In the genomic region with DNA sequence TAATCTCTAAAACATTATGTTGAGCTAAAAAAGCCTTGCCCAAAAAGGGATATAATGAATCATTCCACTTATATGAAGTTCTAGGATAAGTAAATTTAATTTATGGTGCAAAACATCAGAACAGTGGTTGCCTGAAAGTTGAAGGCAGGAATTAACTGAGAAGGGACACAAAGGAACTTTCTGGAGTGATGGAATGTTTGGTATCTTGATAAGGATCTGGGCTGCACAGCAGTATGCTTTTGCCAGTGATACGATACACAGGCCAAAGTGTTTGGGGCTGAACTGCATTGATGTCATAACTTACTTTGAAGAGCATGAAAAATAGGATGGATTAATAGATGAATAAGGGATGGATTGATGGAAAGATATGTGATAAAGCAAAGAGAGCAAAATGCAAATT, we compare ENCODE assay signal across 19 cellular contexts.
A peak's percentile ranks its signal among the peaks of the same experiment; 100 is the strongest.
DNase-seq lines count a peak whose midpoint lies in the region; ATAC-seq and TF ChIP-seq lines count a peak whose summit lies in the region.
"Had no signal": no experiment of that assay in that cellular context is flagged by ENCODE, and none has a peak within 500 bp of the region (broad histone marks: within the 10 kb centered on the region; RNA-seq: fewer than 3 reads in every experiment).

No MANE protein-coding gene starts in this region.

- H3K79me2 ChIP-seq in SK-N-SH (ENCODE audit: insufficient read depth): no peaks in the 10 kb centered on the region

- H2AFZ ChIP-seq in SK-N-SH (ENCODE audit: low read depth): no peak overlapping the region
- H2AFZ ChIP-seq: GM23338 had no signal

- peaks cover 8% of the 10 kb centered on the region for H3F3A ChIP-seq in SK-N-SH (replicated peaks; ENCODE audit: insufficient read depth)

- peaks cover 0 to 16% of the 10 kb centered on the region in 2 experiments; a peak in 2 of 4 replicates for H3K4me1 ChIP-seq in SK-N-SH (ENCODE audit: control insufficient read depth in 1 of 2, insufficient read depth in 2 of 2, low read depth in 1 of 2, low read length in 1 of 2)
- peaks cover 28% of the 10 kb centered on the region for H3K4me1 ChIP-seq in mesodermal cell (ENCODE audit: control insufficient read depth, insufficient read depth, low read length, poor library complexity, severe bottlenecking)
- H3K4me1 ChIP-seq in stomach: no peaks in the 10 kb centered on the region

- POLR2A ChIA-PET in SK-N-SH (lab: Yijun Ruan, JAX): no interaction called here

- H3K36me3 ChIP-seq in SK-N-SH (replicated peaks in 1 of 2; ENCODE audit: control insufficient read depth in 1 of 2, insufficient read depth in 2 of 2, low read length in 1 of 2): no peaks in the 10 kb centered on the region
- H3K36me3 ChIP-seq in mesodermal cell (ENCODE audit: control insufficient read depth, insufficient read depth, low read length): no peaks in the 10 kb centered on the region
- H3K36me3 ChIP-seq in stomach: no peaks in the 10 kb centered on the region

- no peak for ATAC-seq in GM21390 (IDR thresholded peaks at IDR 0.05; ENCODE audit: unreplicated experiment)
- ATAC-seq: GM23338, PC-3 had no signal

- H3K9ac ChIP-seq in SK-N-SH: no peak overlapping the region

- no peak for TF ChIP-seq EP300 in SK-N-SH (IDR thresholded peaks at IDR 0.05; ENCODE audit: borderline replicate concordance in 1 of 2, low read depth in 1 of 2, low read length in 1 of 2)
- no peak for TF ChIP-seq EP300 in stomach (IDR thresholded peaks at IDR 0.05)

- DNase-seq in SK-N-SH (no peak), choroid plexus epithelial cell (ENCODE audit: low read depth) (peak; percentile 63), C1 segment of cervical spinal cord (lab: John Stamatoyannopoulos, UW) (no peak), DMS 273 (lab: John Stamatoyannopoulos, UW; ENCODE audit: unreplicated experiment) (no peak), stomach (no peak)
- DNase-seq: Calu3; CD4-positive, CD25-positive, alpha-beta regulatory T cell; DMS79; GF-D8; NCI-H1092; NCI-H1694; NCI-H2107; NCI-H446; NCI-H748 treated with DMSO at 0.1 percent for 48 hours; PC-3 had no signal

- H3K4me2 ChIP-seq in SK-N-SH: peak overlapping the region; percentile 7; the same call in 1 of the 2 replicates
- H3K4me2 ChIP-seq: GM23338 had no signal

- TF ChIP-seq CTCF in C4-2B (conservative IDR thresholded peaks at IDR 0.05) (no peak), SK-N-SH (IDR thresholded peaks at IDR 0.05) (no peak), choroid plexus epithelial cell (conservative IDR thresholded peaks at IDR 0.05; ENCODE audit: low read depth, low read length) (no peak), stomach (IDR thresholded peaks at IDR 0.05) (no peak)

- no peaks in the 10 kb centered on the region for H3K9me2 ChIP-seq in SK-N-SH

- no peak for TF ChIP-seq RAD21 in SK-N-SH (IDR thresholded peaks at IDR 0.05; ENCODE audit: low read length)

- CTCF ChIA-PET in SK-N-SH (lab: Yijun Ruan, JAX): interaction anchor here (3.9 kb wide), 1 partner anchor 145 kb away, joined by 11 read pairs; no protein-coding TSS in a partner anchor

- WGBS in SK-N-SH (ENCODE audit: low lambda C conversion rate): 8% methylated on average over 1 of the region's 1 CpG
- 63% methylated on average over 1 of the region's 1 CpG; no CpG with 5 or more reads in 1 of the 2 experiments for WGBS in mesodermal cell (ENCODE audit: insufficient coverage in 2 of 2), 2 experiments
- WGBS in stomach, 5 donors: 47 to 74% (median 62%) methylated on average over 1 of the region's 1 CpG

- no peak for TF ChIP-seq POLR2A in stomach (IDR thresholded peaks at IDR 0.05)

- intact Hi-C loops in stomach (cut with DNase I; ENCODE audit: low total_unique reads): no loop called here

- H3K9me3 ChIP-seq in SK-N-SH (no peaks in the 10 kb centered on the region), mesodermal cell (ENCODE audit: control insufficient read depth, low read length) (no peaks in the 10 kb centered on the region), stomach (no peaks in the 10 kb centered on the region)

- H3K27me3 ChIP-seq in SK-N-SH (ENCODE audit: insufficient read depth): no peaks in the 10 kb centered on the region
- peaks cover 0 to 21% (median 0%) of the 10 kb centered on the region in 3 donors for H3K27me3 ChIP-seq in stomach

- peak overlapping the region; percentile 51; the same call in 1 of the 2 replicates for H3K27ac ChIP-seq in C4-2B
- peak overlapping the region in 1 of 2 experiments; percentile 20; a peak in 2 of 4 replicates for H3K27ac ChIP-seq in SK-N-SH (ENCODE audit: low read depth in 2 of 2, low read length in 1 of 2)
- peak overlapping the region; percentile 54 for H3K27ac ChIP-seq in mesodermal cell (ENCODE audit: low read depth, low read length, severe bottlenecking)
- H3K27ac ChIP-seq in stomach: no peak overlapping the region

- H3K4me3 ChIP-seq in SK-N-SH (ENCODE audit: low read depth in 2 of 2, low read length in 1 of 2) (no peak overlapping the region), choroid plexus epithelial cell (ENCODE audit: low read depth, low read length) (no peak overlapping the region), mesodermal cell (ENCODE audit: extremely low read depth, insufficient read depth, low read length, poor library complexity, severe bottlenecking) (no peak overlapping the region), stomach (no peak overlapping the region)
- H3K4me3 ChIP-seq: GM23338 had no signal

- H4K20me1 ChIP-seq in SK-N-SH (ENCODE audit: insufficient read depth): no peaks in the 10 kb centered on the region

TF ChIP-seq in SK-N-SH, 30 proteins besides CTCF, POLR2A, EP300 and RAD21:
- 0 out of 2 replicates have a peak, but pooled peaks have one; percentile 7 for TF ChIP-seq JUND (IDR thresholded peaks at IDR 0.05)
- TF ChIP-seq, protein P1, sequence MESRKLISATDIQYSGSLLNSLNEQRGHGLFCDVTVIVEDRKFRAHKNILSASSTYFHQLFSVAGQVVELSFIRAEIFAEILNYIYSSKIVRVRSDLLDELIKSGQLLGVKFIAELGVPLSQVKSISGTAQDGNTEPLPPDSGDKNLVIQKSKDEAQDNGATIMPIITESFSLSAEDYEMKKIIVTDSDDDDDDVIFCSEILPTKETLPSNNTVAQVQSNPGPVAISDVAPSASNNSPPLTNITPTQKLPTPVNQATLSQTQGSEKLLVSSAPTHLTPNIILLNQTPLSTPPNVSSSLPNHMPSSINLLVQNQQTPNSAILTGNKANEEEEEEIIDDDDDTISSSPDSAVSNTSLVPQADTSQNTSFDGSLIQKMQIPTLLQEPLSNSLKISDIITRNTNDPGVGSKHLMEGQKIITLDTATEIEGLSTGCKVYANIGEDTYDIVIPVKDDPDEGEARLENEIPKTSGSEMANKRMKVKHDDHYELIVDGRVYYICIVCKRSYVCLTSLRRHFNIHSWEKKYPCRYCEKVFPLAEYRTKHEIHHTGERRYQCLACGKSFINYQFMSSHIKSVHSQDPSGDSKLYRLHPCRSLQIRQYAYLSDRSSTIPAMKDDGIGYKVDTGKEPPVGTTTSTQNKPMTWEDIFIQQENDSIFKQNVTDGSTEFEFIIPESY (IDR thresholded peaks at IDR 0.05; ENCODE audit: borderline replicate concordance, low read depth): no peak
- no peak for TF ChIP-seq GABPA (IDR thresholded peaks at IDR 0.05; ENCODE audit: low read depth)
- TF ChIP-seq, protein P2, sequence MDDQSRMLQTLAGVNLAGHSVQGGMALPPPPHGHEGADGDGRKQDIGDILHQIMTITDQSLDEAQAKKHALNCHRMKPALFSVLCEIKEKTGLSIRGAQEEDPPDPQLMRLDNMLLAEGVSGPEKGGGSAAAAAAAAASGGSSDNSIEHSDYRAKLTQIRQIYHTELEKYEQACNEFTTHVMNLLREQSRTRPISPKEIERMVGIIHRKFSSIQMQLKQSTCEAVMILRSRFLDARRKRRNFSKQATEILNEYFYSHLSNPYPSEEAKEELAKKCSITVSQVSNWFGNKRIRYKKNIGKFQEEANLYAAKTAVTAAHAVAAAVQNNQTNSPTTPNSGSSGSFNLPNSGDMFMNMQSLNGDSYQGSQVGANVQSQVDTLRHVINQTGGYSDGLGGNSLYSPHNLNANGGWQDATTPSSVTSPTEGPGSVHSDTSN (IDR thresholded peaks at IDR 0.05): 0 out of 2 replicates have a peak, but pooled peaks have one; percentile 14
- no peak for TF ChIP-seq FOSL2 (IDR thresholded peaks at IDR 0.05; ENCODE audit: borderline replicate concordance, low read depth)
- TF ChIP-seq TEAD4 (IDR thresholded peaks at IDR 0.05; ENCODE audit: borderline replicate concordance, insufficient read depth): peak; percentile 25; the same call in 1 of the 2 replicates
- peak; percentile 27; the same call in 1 of the 2 replicates for TF ChIP-seq TCF12 (IDR thresholded peaks at IDR 0.05)

Comparison
In these comparisons a context has a peak if more than half of its experiments do, and no peak if none do; other contexts are left out.
1. H3K27ac ChIP-seq: peak in C4-2B (single experiment) and mesodermal cell (single experiment); none in stomach (0 of 5).